ENCODE assay signal across 20 cellular contexts in genomic region chr11:68345776-68346728, GRCh38. TPM values are rescaled to one million over a fixed set of nuclear protein-coding genes. Genes with fewer than 3 reads are reported as not detected.
DNase-seq lines count a peak whose midpoint lies in the region; ATAC-seq and TF ChIP-seq lines count a peak whose summit lies in the region.
"Had no signal": no experiment of that assay in that cellular context is flagged by ENCODE, and none has a peak within 500 bp of the region (broad histone marks: within the 10 kb centered on the region; RNA-seq: fewer than 3 reads in every experiment).

No MANE protein-coding gene starts in this region.

- H3K27me3 ChIP-seq in tibial artery = no peaks in the 10 kb centered on the region
- H3K27me3 ChIP-seq: colonic mucosa, neural progenitor cell, Peyer's patch had no signal

- H3K36me3 ChIP-seq in tibial artery = peaks cover 0 to 10% (median 0%) of the 10 kb centered on the region in 3 donors
- H3K36me3 ChIP-seq: colonic mucosa, neural progenitor cell had no signal

- no peaks in the 10 kb centered on the region for H3K9me3 ChIP-seq in tibial artery
- H3K9me3 ChIP-seq: colonic mucosa, Peyer's patch had no signal

- H3K4me3 Mint-ChIP-seq in activated B cell treated with CpG ODN at 0.5 μM for 24 hours (no peak overlapping the region), naive B cell (peak overlapping the region in 1 of 8 donors; percentile 57)
- H3K4me3 Mint-ChIP-seq: neural progenitor cell had no signal

- no peak for TF ChIP-seq CTCF in activated B cell treated with CpG ODN at 0.5 μM for 24 hours (IDR thresholded peaks at IDR 0.05)
- TF ChIP-seq CTCF in tibial artery (IDR thresholded peaks at IDR 0.05) = no peak

- peak overlapping the region; percentile 78 to 83 for H3K27ac ChIP-seq in tibial artery
- H3K27ac ChIP-seq: C4-2B, colonic mucosa, epithelial cell of prostate, neural progenitor cell, Peyer's patch had no signal

- H3K27me3 Mint-ChIP-seq in activated B cell treated with CpG ODN at 0.5 μM for 24 hours (no peaks in the 10 kb centered on the region), naive B cell (no peaks in the 10 kb centered on the region)

- POLR2A ChIA-PET in activated B cell treated with CpG ODN at 0.5 μM for 24 hours (lab: Charles Lee) = interaction anchor here (1.7 kb wide), 1 partner anchor 25 kb away, joined by 4 read pairs; no protein-coding TSS in a partner anchor

- H3K27ac Mint-ChIP-seq in activated B cell treated with CpG ODN at 0.5 μM for 24 hours (peak overlapping the region; percentile 30), naive B cell (peak overlapping the region in 5 of 6 donors; percentile 65 to 85 (median 73))

- DNase-seq in activated B cell treated with CpG ODN at 0.5 μM for 24 hours (no peak), Right ventricle myocardium inferior (ENCODE audit: missing footprints) (peak; percentile 85), naive B cell (no peak), tibial artery (peak in 1 of 2 donors; percentile 81), GDM1 (lab: John Stamatoyannopoulos, UW) (no peak), NCI-H2171 (lab: John Stamatoyannopoulos, UW) (no peak), NCI-H82 (lab: John Stamatoyannopoulos, UW) (no peak)
- DNase-seq: activated CD4-positive, CD25-positive, alpha-beta regulatory T cell treated with anti-CD3 and anti-CD28 coated beads, Interleukin-2, amount 50 U/mL, for 72 hours; activated T-cell treated with anti-CD3 and anti-CD28 coated beads, Interleukin-2, amount 50 U/mL, for 1 hour; colonic mucosa; EL; left colon; NCI-H187; NCI-H526 treated with DMSO at 0.1 percent for 48 hours; Peyer's patch; T-helper 1 cell had no signal

- peaks cover 6 to 93% (median 78%) of the 10 kb centered on the region in 4 donors for H3K4me1 ChIP-seq in tibial artery

- ATAC-seq in activated B cell treated with CpG ODN at 0.5 μM for 24 hours (ENCODE audit: low read depth) (no peak), Right ventricle myocardium inferior (peak; percentile 88), naive B cell (ENCODE audit: low read depth in 2 of 2) (no peak)
- ATAC-seq: left colon had no signal

- no peaks in the 10 kb centered on the region for H3K9me3 Mint-ChIP-seq in activated B cell treated with CpG ODN at 0.5 μM for 24 hours
- peaks cover 0 to 3% (median 0%) of the 10 kb centered on the region in 7 donors for H3K9me3 Mint-ChIP-seq in naive B cell

- H3K4me1 Mint-ChIP-seq in activated B cell treated with CpG ODN at 0.5 μM for 24 hours (peaks cover 34% of the 10 kb centered on the region), naive B cell (peaks cover 14 to 30% (median 20%) of the 10 kb centered on the region in 3 donors)

- CTCF ChIA-PET in activated B cell treated with CpG ODN at 0.5 μM for 24 hours (lab: Charles Lee) = no interaction called here

- H3K36me3 Mint-ChIP-seq in activated B cell treated with CpG ODN at 0.5 μM for 24 hours (ENCODE audit: low read depth) (no peaks in the 10 kb centered on the region), naive B cell (peaks cover 0 to 4% of the 10 kb centered on the region in 2 donors)

- intact Hi-C loops in activated B cell treated with CpG ODN at 0.5 μM for 24 hours (cut with micrococcal nuclease) (no loop called here), Right ventricle myocardium inferior (cut with DNase I) (no loop called here), tibial artery (cut with DNase I; ENCODE audit: low total_unique reads) (no loop called here)

- H3K4me3 ChIP-seq in tibial artery = peak overlapping the region; percentile 1 to 23
- H3K4me3 ChIP-seq: colonic mucosa, neural progenitor cell, Peyer's patch, smooth muscle cell had no signal

RNA-seq across cellular contexts. Expression of gene LRP5, which starts 33.7 kb away (rescaled TPM):
- total RNA-seq in activated B cell treated with CpG ODN at 0.5 μM for 24 hours (7.7 and 8.7 TPM in 2 replicates), Right ventricle myocardium inferior (61.6 TPM)
- under 1 TPM in 5 of 6 donors, not detected in 1; 0.04 to 0.88 (median 0.56) TPM for polyA plus RNA-seq in naive B cell (ENCODE audit: low read depth in 6 of 6)
